In genomic region chr3:136752327-136753111, GRCh38 we compare ENCODE assay signal across 8 cellular contexts. TPM values are rescaled to one million over a fixed set of nuclear protein-coding genes. Genes with fewer than 3 reads are reported as not detected.
DNase-seq lines count a peak whose midpoint lies in the region; ATAC-seq and TF ChIP-seq lines count a peak whose summit lies in the region.

STAG1 (minus strand) TSS chr3:136752378; CDS start chr3:136630898, 121,480 bp downstream.

- no peaks in the 10 kb centered on the region for H3K27me3 Mint-ChIP-seq in CD4-positive, CD25-positive, alpha-beta regulatory T cell

- peak within 1 kb of the TSS; percentile 92 to 98 for H3K9ac ChIP-seq in liver (ENCODE audit: low read depth in 1 of 2, low read length in 2 of 2)

- H3K4me1 Mint-ChIP-seq in CD4-positive, CD25-positive, alpha-beta regulatory T cell, result peaks cover 17 to 50% (median 37%) of the 10 kb centered on the region in 4 donors

- peak within 1 kb of the TSS; percentile 88 for H3K4me3 ChIP-seq in CD4-positive, CD25-positive, alpha-beta regulatory T cell (ENCODE audit: low read depth, low read length)
- H3K4me3 ChIP-seq in liver (ENCODE audit: low read depth in 1 of 3, low read length in 3 of 3), result peak within 1 kb of the TSS; percentile 73 to 97 (median 82)

- H3K27ac Mint-ChIP-seq in CD4-positive, CD25-positive, alpha-beta regulatory T cell, result peak within 1 kb of the TSS; percentile 91 to 97 (median 93)

- H3K36me3 Mint-ChIP-seq in CD4-positive, CD25-positive, alpha-beta regulatory T cell, result no peaks in the 10 kb centered on the region

- peak within 1 kb of the TSS; percentile 98 for H3K27ac ChIP-seq in CD4-positive, CD25-positive, alpha-beta regulatory T cell (ENCODE audit: insufficient read depth, low read length, poor library complexity, severe bottlenecking)
- peak within 1 kb of the TSS; percentile 99 to 100 for H3K27ac ChIP-seq in liver (ENCODE audit: low read depth in 1 of 2, low read length in 2 of 2)

- peak; percentile 87 for ATAC-seq in CD4-positive, CD25-positive, alpha-beta regulatory T cell (ENCODE audit: low read depth in 2 of 2)
- peak; percentile 86 for ATAC-seq in GM19395 (IDR thresholded peaks at IDR 0.05; ENCODE audit: unreplicated experiment)
- ATAC-seq in HG03565 (IDR thresholded peaks at IDR 0.05; ENCODE audit: unreplicated experiment), result peak; percentile 85

- peak; percentile 95 to 99 (median 99) for DNase-seq in CD4-positive, CD25-positive, alpha-beta regulatory T cell
- DNase-seq in NCI-H748 treated with DMSO at 0.1 percent for 48 hours (lab: John Stamatoyannopoulos, UW), result peak; percentile 85
- DNase-seq in activated CD4-positive, alpha-beta T cell treated with anti-CD3 and anti-CD28 coated beads, Interleukin-2, amount 50 U/mL, for 4 hours, result peak; percentile 99
- peak; percentile 99 for DNase-seq in dermis blood vessel endothelial cell
- peak; percentile 99 for DNase-seq in stimulated activated CD4-positive, alpha-beta T cell treated with anti-CD3 and anti-CD28 coated beads, Interleukin-4, amount 100 ng/mL, for 24 hours

- peak; percentile 99 for TF ChIP-seq CTCF in liver (IDR thresholded peaks at IDR 0.05; ENCODE audit: low read depth, low read length, missing input control)

- H3K9me3 ChIP-seq in CD4-positive, CD25-positive, alpha-beta regulatory T cell (ENCODE audit: control insufficient read depth in 2 of 2, low read length in 2 of 2), result no peaks in the 10 kb centered on the region
- H3K9me3 ChIP-seq in liver (ENCODE audit: control insufficient read depth in 4 of 4, low read length in 3 of 4), result no peaks in the 10 kb centered on the region

- H3K27me3 ChIP-seq in CD4-positive, CD25-positive, alpha-beta regulatory T cell (ENCODE audit: control insufficient read depth, insufficient read depth, low read length), result no peaks in the 10 kb centered on the region
- no peaks in the 10 kb centered on the region for H3K27me3 ChIP-seq in liver (ENCODE audit: control insufficient read depth in 4 of 4, insufficient read depth in 4 of 4, low read length in 3 of 4)

- H3K4me1 ChIP-seq in CD4-positive, CD25-positive, alpha-beta regulatory T cell (ENCODE audit: control insufficient read depth, insufficient read depth, low read length, poor library complexity, severe bottlenecking), result peaks cover 42% of the 10 kb centered on the region
- peaks cover 0 to 22% (median 6%) of the 10 kb centered on the region in 4 donors for H3K4me1 ChIP-seq in liver (ENCODE audit: control insufficient read depth in 4 of 4, insufficient read depth in 4 of 4, low read length in 3 of 4)

- WGBS in liver, result under 1% methylated on average over 78 of the region's 78 CpGs

- peak within 1 kb of the TSS; percentile 92 to 97 (median 97) for H3K4me3 Mint-ChIP-seq in CD4-positive, CD25-positive, alpha-beta regulatory T cell

- TF ChIP-seq RAD21 in liver (IDR thresholded peaks at IDR 0.05), result peak; percentile 90 to 93

- peaks cover 0 to 2% (median 0%) of the 10 kb centered on the region in 7 donors for H3K9me3 Mint-ChIP-seq in CD4-positive, CD25-positive, alpha-beta regulatory T cell

- H3K36me3 ChIP-seq in CD4-positive, CD25-positive, alpha-beta regulatory T cell (ENCODE audit: control insufficient read depth, insufficient read depth, low read length), result no peaks in the 10 kb centered on the region
- no peaks in the 10 kb centered on the region for H3K36me3 ChIP-seq in liver (ENCODE audit: control insufficient read depth in 4 of 4, insufficient read depth in 3 of 4, low read depth in 1 of 4, low read length in 3 of 4)

TF ChIP-seq in liver, 16 proteins besides CTCF, POLR2A, EP300 and RAD21:
- TF ChIP-seq FOXA2 (IDR thresholded peaks at IDR 0.05) (no peak), FOXA1 (IDR thresholded peaks at IDR 0.05) (no peak), TAF1 (conservative IDR thresholded peaks at IDR 0.05) (peak; percentile 71), GABPA (IDR thresholded peaks at IDR 0.05 in 1 of 2, conservative IDR thresholded peaks at IDR 0.05 in 1 of 2) (peak in 1 of 2 donors; percentile 41), EGR1 (IDR thresholded peaks at IDR 0.05; ENCODE audit: low read depth in 2 of 2) (peak in 1 of 2 donors; percentile 43), YY1 (IDR thresholded peaks at IDR 0.05) (peak; percentile 97), SP1 (IDR thresholded peaks at IDR 0.05) (peak; percentile 69), RXRA (IDR thresholded peaks at IDR 0.05) (no peak), HNF4A (conservative IDR thresholded peaks at IDR 0.05) (peak in 1 of 2 donors; percentile 17)
- TF ChIP-seq, protein P1, sequence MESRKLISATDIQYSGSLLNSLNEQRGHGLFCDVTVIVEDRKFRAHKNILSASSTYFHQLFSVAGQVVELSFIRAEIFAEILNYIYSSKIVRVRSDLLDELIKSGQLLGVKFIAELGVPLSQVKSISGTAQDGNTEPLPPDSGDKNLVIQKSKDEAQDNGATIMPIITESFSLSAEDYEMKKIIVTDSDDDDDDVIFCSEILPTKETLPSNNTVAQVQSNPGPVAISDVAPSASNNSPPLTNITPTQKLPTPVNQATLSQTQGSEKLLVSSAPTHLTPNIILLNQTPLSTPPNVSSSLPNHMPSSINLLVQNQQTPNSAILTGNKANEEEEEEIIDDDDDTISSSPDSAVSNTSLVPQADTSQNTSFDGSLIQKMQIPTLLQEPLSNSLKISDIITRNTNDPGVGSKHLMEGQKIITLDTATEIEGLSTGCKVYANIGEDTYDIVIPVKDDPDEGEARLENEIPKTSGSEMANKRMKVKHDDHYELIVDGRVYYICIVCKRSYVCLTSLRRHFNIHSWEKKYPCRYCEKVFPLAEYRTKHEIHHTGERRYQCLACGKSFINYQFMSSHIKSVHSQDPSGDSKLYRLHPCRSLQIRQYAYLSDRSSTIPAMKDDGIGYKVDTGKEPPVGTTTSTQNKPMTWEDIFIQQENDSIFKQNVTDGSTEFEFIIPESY (IDR thresholded peaks at IDR 0.05), result peak; percentile 30
- TF ChIP-seq, protein P2, sequence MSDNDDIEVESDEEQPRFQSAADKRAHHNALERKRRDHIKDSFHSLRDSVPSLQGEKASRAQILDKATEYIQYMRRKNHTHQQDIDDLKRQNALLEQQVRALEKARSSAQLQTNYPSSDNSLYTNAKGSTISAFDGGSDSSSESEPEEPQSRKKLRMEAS (IDR thresholded peaks at IDR 0.05), result no peak
- TF ChIP-seq, protein P3, sequence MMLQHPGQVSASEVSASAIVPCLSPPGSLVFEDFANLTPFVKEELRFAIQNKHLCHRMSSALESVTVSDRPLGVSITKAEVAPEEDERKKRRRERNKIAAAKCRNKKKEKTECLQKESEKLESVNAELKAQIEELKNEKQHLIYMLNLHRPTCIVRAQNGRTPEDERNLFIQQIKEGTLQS (IDR thresholded peaks at IDR 0.05), result no peak
- TF ChIP-seq, protein P4, sequence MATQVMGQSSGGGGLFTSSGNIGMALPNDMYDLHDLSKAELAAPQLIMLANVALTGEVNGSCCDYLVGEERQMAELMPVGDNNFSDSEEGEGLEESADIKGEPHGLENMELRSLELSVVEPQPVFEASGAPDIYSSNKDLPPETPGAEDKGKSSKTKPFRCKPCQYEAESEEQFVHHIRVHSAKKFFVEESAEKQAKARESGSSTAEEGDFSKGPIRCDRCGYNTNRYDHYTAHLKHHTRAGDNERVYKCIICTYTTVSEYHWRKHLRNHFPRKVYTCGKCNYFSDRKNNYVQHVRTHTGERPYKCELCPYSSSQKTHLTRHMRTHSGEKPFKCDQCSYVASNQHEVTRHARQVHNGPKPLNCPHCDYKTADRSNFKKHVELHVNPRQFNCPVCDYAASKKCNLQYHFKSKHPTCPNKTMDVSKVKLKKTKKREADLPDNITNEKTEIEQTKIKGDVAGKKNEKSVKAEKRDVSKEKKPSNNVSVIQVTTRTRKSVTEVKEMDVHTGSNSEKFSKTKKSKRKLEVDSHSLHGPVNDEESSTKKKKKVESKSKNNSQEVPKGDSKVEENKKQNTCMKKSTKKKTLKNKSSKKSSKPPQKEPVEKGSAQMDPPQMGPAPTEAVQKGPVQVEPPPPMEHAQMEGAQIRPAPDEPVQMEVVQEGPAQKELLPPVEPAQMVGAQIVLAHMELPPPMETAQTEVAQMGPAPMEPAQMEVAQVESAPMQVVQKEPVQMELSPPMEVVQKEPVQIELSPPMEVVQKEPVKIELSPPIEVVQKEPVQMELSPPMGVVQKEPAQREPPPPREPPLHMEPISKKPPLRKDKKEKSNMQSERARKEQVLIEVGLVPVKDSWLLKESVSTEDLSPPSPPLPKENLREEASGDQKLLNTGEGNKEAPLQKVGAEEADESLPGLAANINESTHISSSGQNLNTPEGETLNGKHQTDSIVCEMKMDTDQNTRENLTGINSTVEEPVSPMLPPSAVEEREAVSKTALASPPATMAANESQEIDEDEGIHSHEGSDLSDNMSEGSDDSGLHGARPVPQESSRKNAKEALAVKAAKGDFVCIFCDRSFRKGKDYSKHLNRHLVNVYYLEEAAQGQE (IDR thresholded peaks at IDR 0.05), result peak; percentile 85
TF ChIP-seq in liver: peak in this region for 8.

RNA-seq across cellular contexts. Expression of gene STAG1, which starts in this region (rescaled TPM):
- total RNA-seq in CD4-positive, CD25-positive, alpha-beta regulatory T cell, result 58.6 TPM
- polyA plus RNA-seq in CD4-positive, CD25-positive, alpha-beta regulatory T cell, result 10 to 100 TPM; 16.0 to 28.6 (median 20.8) TPM
- total RNA-seq in dermis blood vessel endothelial cell (45.8 and 47.2 TPM in 2 replicates), liver (10 to 100 TPM; 26.7 to 28.0 TPM)
- polyA plus RNA-seq in liver, result 1 to 10 TPM; 4.6 to 6.6 TPM

Comparison
In these comparisons a context has a peak if more than half of its experiments do, and no peak if none do; other contexts are left out.
1. Peak in every context shown above with its lines: DNase-seq, ATAC-seq, H3K4me3 ChIP-seq and H3K27ac ChIP-seq.